Comparison of ENCODE assay signal across 9 cellular contexts in genomic region chrX:123648028-123648810, GRCh38.
DNase-seq lines count a peak whose midpoint lies in the region; ATAC-seq and TF ChIP-seq lines count a peak whose summit lies in the region.
"Had no signal": no experiment of that assay in that cellular context is flagged by ENCODE, and none has a peak within 500 bp of the region (broad histone marks: within the 10 kb centered on the region; RNA-seq: fewer than 3 reads in every experiment).

No MANE protein-coding gene starts in this region.

- no peaks in the 10 kb centered on the region for H3K36me3 ChIP-seq in liver (ENCODE audit: control insufficient read depth in 4 of 4, insufficient read depth in 3 of 4, low read depth in 1 of 4, low read length in 3 of 4)
- H3K36me3 ChIP-seq: thoracic aorta had no signal

- no peak for TF ChIP-seq CTCF in AG04450 (IDR thresholded peaks at IDR 0.05; ENCODE audit: low read depth, low read length)
- TF ChIP-seq CTCF in liver (IDR thresholded peaks at IDR 0.05; ENCODE audit: low read depth, low read length, missing input control): no peak

- peak; percentile 42 for DNase-seq in AG04450 (ENCODE audit: low read depth, low spot score)
- DNase-seq in HEK293T (ENCODE audit: extremely low spot score): peak; percentile 58
- peak; percentile 3 for DNase-seq in activated naive CD8-positive, alpha-beta T cell treated with anti-CD3 and anti-CD28 coated beads for 36 hours
- DNase-seq in NCI-H2029 (lab: John Stamatoyannopoulos, UW): no peak
- no peak for DNase-seq in immature natural killer cell
- DNase-seq in occipital lobe (lab: John Stamatoyannopoulos, UW): no peak

- no peak overlapping the region for H3K4me3 Mint-ChIP-seq in activated naive CD8-positive, alpha-beta T cell treated with anti-CD3 and anti-CD28 coated beads for 36 hours
- no peak overlapping the region for H3K4me3 Mint-ChIP-seq in immature natural killer cell

- WGBS in liver: 59% methylated on average over 20 of the region's 20 CpGs

- H3K27ac Mint-ChIP-seq in activated naive CD8-positive, alpha-beta T cell treated with anti-CD3 and anti-CD28 coated beads for 36 hours: no peak overlapping the region
- no peak overlapping the region for H3K27ac Mint-ChIP-seq in immature natural killer cell

- no peak for TF ChIP-seq RAD21 in liver (IDR thresholded peaks at IDR 0.05)

- POLR2A ChIA-PET in AG04450 (lab: Yijun Ruan, JAX): interaction anchor here (1.0 kb wide), 1 partner anchor 85 kb away, joined by 3 read pairs; the partner anchor contains the start of gene THOC2
- POLR2A ChIA-PET in HEK293T (lab: Yijun Ruan, JAX): interaction anchor here (1.2 kb wide), 1 partner anchor 34 kb away, joined by 3 read pairs; no protein-coding TSS in a partner anchor

- H3K27me3 Mint-ChIP-seq in activated naive CD8-positive, alpha-beta T cell treated with anti-CD3 and anti-CD28 coated beads for 36 hours: no peaks in the 10 kb centered on the region
- H3K27me3 Mint-ChIP-seq in immature natural killer cell (ENCODE audit: low read depth in 3 of 3): peaks cover 2 to 5% (median 2%) of the 10 kb centered on the region in 3 donors

- peaks cover 4% of the 10 kb centered on the region for H3K9me3 Mint-ChIP-seq in activated naive CD8-positive, alpha-beta T cell treated with anti-CD3 and anti-CD28 coated beads for 36 hours
- H3K9me3 Mint-ChIP-seq in immature natural killer cell: no peaks in the 10 kb centered on the region

- peak overlapping the region; percentile 70 for H3K27ac ChIP-seq in AG04450 (ENCODE audit: low read depth, low read length)
- no peak overlapping the region for H3K27ac ChIP-seq in liver (ENCODE audit: low read depth in 1 of 2, low read length in 2 of 2)
- H3K27ac ChIP-seq: thoracic aorta had no signal

- H3K4me3 ChIP-seq in AG04450 (ENCODE audit: low read depth, low read length) (peak overlapping the region; percentile 13), liver (ENCODE audit: low read depth in 1 of 3, low read length in 3 of 3) (no peak overlapping the region)
- H3K4me3 ChIP-seq: thoracic aorta had no signal

- H3K9ac ChIP-seq in liver (ENCODE audit: low read depth in 1 of 2, low read length in 2 of 2): no peak overlapping the region

- no peaks in the 10 kb centered on the region for H3K4me1 ChIP-seq in liver (ENCODE audit: control insufficient read depth in 4 of 4, insufficient read depth in 4 of 4, low read length in 3 of 4)

- peaks cover 37% of the 10 kb centered on the region for H3K36me3 Mint-ChIP-seq in activated naive CD8-positive, alpha-beta T cell treated with anti-CD3 and anti-CD28 coated beads for 36 hours
- H3K36me3 Mint-ChIP-seq in immature natural killer cell: peaks cover 0 to 3% (median 2%) of the 10 kb centered on the region in 3 donors

- H3K27me3 ChIP-seq in AG04450 (ENCODE audit: control insufficient read depth, insufficient read depth, low read length) (no peaks in the 10 kb centered on the region), liver (ENCODE audit: control insufficient read depth in 4 of 4, insufficient read depth in 4 of 4, low read length in 3 of 4) (no peaks in the 10 kb centered on the region)

- ATAC-seq in HG03280 (IDR thresholded peaks at IDR 0.05; ENCODE audit: unreplicated experiment): no peak

- H3K9me3 ChIP-seq in AG04450 (ENCODE audit: control insufficient read depth, insufficient read depth, low read length): no peaks in the 10 kb centered on the region
- H3K9me3 ChIP-seq in liver (ENCODE audit: control insufficient read depth in 4 of 4, low read length in 3 of 4): no peaks in the 10 kb centered on the region
- H3K9me3 ChIP-seq: thoracic aorta had no signal

- CTCF ChIA-PET in AG04450 (lab: Charles Lee): interaction anchor here (0.6 to 0.7 kb wide), 2 partner anchors 14 to 41 kb away, joined by 3 to 4 read pairs; no protein-coding TSS in a partner anchor
- CTCF ChIA-PET in HEK293T (lab: Yijun Ruan, JAX): no interaction called here

- peaks cover 27% of the 10 kb centered on the region for H3K4me1 Mint-ChIP-seq in activated naive CD8-positive, alpha-beta T cell treated with anti-CD3 and anti-CD28 coated beads for 36 hours
- peaks cover 6 to 31% of the 10 kb centered on the region in 2 donors for H3K4me1 Mint-ChIP-seq in immature natural killer cell

TF ChIP-seq in HEK293T, 16 proteins besides CTCF, POLR2A, EP300 and RAD21:
- TF ChIP-seq NFRKB (IDR thresholded peaks at IDR 0.05) (no peak), L3MBTL2 (conservative IDR thresholded peaks at IDR 0.05) (no peak), FOXK2 (IDR thresholded peaks at IDR 0.05) (0 out of 2 replicates have a peak, but pooled peaks have one; percentile 34)

TF ChIP-seq in liver, 16 proteins besides CTCF, POLR2A, EP300 and RAD21:
- no peak for TF ChIP-seq YY1 (IDR thresholded peaks at IDR 0.05)
- TF ChIP-seq SP1 (IDR thresholded peaks at IDR 0.05): no peak
- peak; percentile 23 for TF ChIP-seq FOXA1 (IDR thresholded peaks at IDR 0.05)

Comparison
In these comparisons a context has a peak if more than half of its experiments do, and no peak if none do; other contexts are left out.
1. DNase-seq: peak in AG04450 (single experiment), HEK293T (single experiment) and activated naive CD8-positive, alpha-beta T cell treated with anti-CD3 and anti-CD28 coated beads for 36 hours (single experiment); none in NCI-H2029 (single experiment), immature natural killer cell (0 of 3) and occipital lobe (single experiment).